8 cellular contexts compared by ENCODE assay signal in the genomic region with DNA sequence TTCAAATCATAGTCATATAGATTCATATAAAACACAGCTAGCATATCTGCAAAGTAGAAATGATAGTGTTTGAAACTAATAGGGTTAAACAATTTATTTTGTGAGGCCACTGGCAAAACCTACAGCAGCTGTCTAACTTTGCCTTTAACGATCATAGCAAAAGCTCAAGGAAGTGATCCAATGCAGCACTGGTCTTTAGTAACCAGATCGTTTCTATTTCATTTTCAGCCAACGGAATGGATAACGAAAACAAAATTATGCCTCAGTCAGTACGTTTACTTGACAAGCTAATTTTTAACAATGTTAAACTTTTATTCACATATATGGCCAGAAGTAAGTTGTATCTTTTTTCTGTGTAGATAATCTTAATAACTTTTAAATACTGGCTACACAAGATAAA. TPM values are rescaled to one million over a fixed set of nuclear protein-coding genes. Genes with fewer than 3 reads are reported as not detected.
A peak's percentile ranks its signal among the peaks of the same experiment; 100 is the strongest.
DNase-seq lines count a peak whose midpoint lies in the region; ATAC-seq and TF ChIP-seq lines count a peak whose summit lies in the region.

No MANE protein-coding gene starts in this region.

- H2BK5ac ChIP-seq in H9 (ENCODE audit: insufficient read length, low read length), result no peak overlapping the region

- H3K4me2 ChIP-seq in H9 (ENCODE audit: insufficient read depth, insufficient read length, low read length), result no peak overlapping the region

- H3K23ac ChIP-seq in H9 (ENCODE audit: insufficient read length, low read depth, low read length), result no peak overlapping the region

- no peak overlapping the region for H4K91ac ChIP-seq in H9 (ENCODE audit: insufficient read length, low read depth, low read length)

- H2BK20ac ChIP-seq in H9 (ENCODE audit: low read depth, low read length, poor library complexity, severe bottlenecking), result no peak overlapping the region

- H3K4me3 ChIP-seq in AG09309 (ENCODE audit: control insufficient read depth, low read depth, low read length) (peak overlapping the region; percentile 8), endocrine pancreas (ENCODE audit: control insufficient read depth, insufficient read depth, low read length) (peak overlapping the region; percentile 72)

- WGBS in H9 (ENCODE audit: extremely low coverage, insufficient read length, low lambda C conversion rate), result no CpG with 5 or more reads among the region's 5 CpGs

- H3K23me2 ChIP-seq in H9 (ENCODE audit: insufficient read length, low read depth, low read length, poor library complexity, severe bottlenecking), result no peaks in the 10 kb centered on the region

- no peaks in the 10 kb centered on the region for H4K20me1 ChIP-seq in H9 (ENCODE audit: control insufficient read depth, insufficient read depth, insufficient read length)

- H3K9me3 Mint-ChIP-seq in stimulated activated naive CD8-positive, alpha-beta T cell treated with anti-CD3 and anti-CD28 coated beads, Interleukin-15, amount 100 ng/mL, for 72 hours, result no peaks in the 10 kb centered on the region
- H3K9me3 Mint-ChIP-seq in H9, result no peaks in the 10 kb centered on the region

- H2AK5ac ChIP-seq in H9 (ENCODE audit: insufficient read length, low read length), result no peak overlapping the region

- H2AFZ ChIP-seq in H9 (ENCODE audit: low read length), result no peak overlapping the region

- no peaks in the 10 kb centered on the region for H3K36me3 ChIP-seq in endocrine pancreas (ENCODE audit: control insufficient read depth, insufficient read depth, low read length)

- H3K27me3 ChIP-seq in endocrine pancreas (ENCODE audit: control insufficient read depth, insufficient read depth, low read length) (no peaks in the 10 kb centered on the region), H9 (ENCODE audit: insufficient read depth, low read length) (no peaks in the 10 kb centered on the region)

- H3K36me3 Mint-ChIP-seq in H9 (ENCODE audit: insufficient read depth in 1 of 3, low read depth in 3 of 3), result no peaks in the 10 kb centered on the region

- no peak overlapping the region for H3T11ph ChIP-seq in H9 (ENCODE audit: low read length)

- in situ Hi-C loops in GM13977 (cut with MboI; ENCODE audit: low pct_unique_long_range_greater_than_20kb, low sequenced_read_pairs, unreplicated experiment), result no loop called here

- no peak overlapping the region for H4K5ac ChIP-seq in H9 (ENCODE audit: insufficient read length, low read depth, low read length)

- H3K4me1 Mint-ChIP-seq in stimulated activated naive CD8-positive, alpha-beta T cell treated with anti-CD3 and anti-CD28 coated beads, Interleukin-15, amount 100 ng/mL, for 72 hours, result peaks cover 82% of the 10 kb centered on the region
- H3K4me1 Mint-ChIP-seq in H9, result peaks cover 15 to 18% of the 10 kb centered on the region in 2 experiments

- H3K4me1 ChIP-seq in endocrine pancreas (ENCODE audit: control insufficient read depth, insufficient read depth, low read length), result peaks cover 7% of the 10 kb centered on the region
- no peaks in the 10 kb centered on the region for H3K4me1 ChIP-seq in H9 (ENCODE audit: insufficient read depth, low read length)

- H3K18ac ChIP-seq in H9 (ENCODE audit: insufficient read length, low read depth, low read length), result no peak overlapping the region

- no peak overlapping the region for H3K14ac ChIP-seq in H9 (ENCODE audit: insufficient read depth, low read length)

- no peak for TF ChIP-seq CTCF in AG09309 (IDR thresholded peaks at IDR 0.05; ENCODE audit: control insufficient read depth, insufficient read depth, low read depth, low read length, missing control alignments)
- TF ChIP-seq CTCF in GM13977 (IDR thresholded peaks at IDR 0.05; ENCODE audit: extremely low read depth, insufficient read depth, missing control alignments), result no peak
- TF ChIP-seq CTCF in H9 (conservative IDR thresholded peaks at IDR 0.05), result no peak

- H3K9me3 ChIP-seq in endocrine pancreas (ENCODE audit: control insufficient read depth, low read length) (no peaks in the 10 kb centered on the region), H9 (ENCODE audit: control insufficient read depth, low read depth, low read length) (no peaks in the 10 kb centered on the region)

- H3K79me2 ChIP-seq in H9 (ENCODE audit: insufficient read depth, low read length), result no peaks in the 10 kb centered on the region

- DNase-seq in AG09309 (ENCODE audit: low read depth) (no peak), GM13977 (ENCODE audit: low spot score) (no peak), 8988T (no peak), H9 (no peak)
- DNase-seq in stimulated activated naive CD8-positive, alpha-beta T cell treated with anti-CD3 and anti-CD28 coated beads, Interleukin-15, amount 100 ng/mL, for 72 hours, result no peak

- no peak overlapping the region for H2BK15ac ChIP-seq in H9 (ENCODE audit: low read depth, low read length)

- H3K9ac ChIP-seq in endocrine pancreas (ENCODE audit: control insufficient read depth, insufficient read depth, low read length) (no peak overlapping the region), H9 (ENCODE audit: extremely low read depth, insufficient read length, low read length) (no peak overlapping the region)

- peaks cover 2% of the 10 kb centered on the region for H3K79me1 ChIP-seq in H9 (ENCODE audit: insufficient read depth, low read depth, low read length, poor library complexity, severe bottlenecking)

- ATAC-seq in GM19351 (IDR thresholded peaks at IDR 0.05; ENCODE audit: unreplicated experiment) (peak; percentile 83), HG03442 (IDR thresholded peaks at IDR 0.05; ENCODE audit: unreplicated experiment) (peak; percentile 83)
- ATAC-seq in stimulated activated naive CD8-positive, alpha-beta T cell treated with anti-CD3 and anti-CD28 coated beads, Interleukin-15, amount 100 ng/mL, for 72 hours, result peak; percentile 84

- no peak overlapping the region for H4K8ac ChIP-seq in H9 (replicated peaks; ENCODE audit: insufficient read length, low read depth, low read length)

- no peak overlapping the region for H3K4ac ChIP-seq in H9 (ENCODE audit: low read depth, low read length)

- no peak overlapping the region for H3K27ac ChIP-seq in H9 (ENCODE audit: insufficient read length, low read depth, low read length)

- H3K27me3 Mint-ChIP-seq in stimulated activated naive CD8-positive, alpha-beta T cell treated with anti-CD3 and anti-CD28 coated beads, Interleukin-15, amount 100 ng/mL, for 72 hours, result no peaks in the 10 kb centered on the region
- no peaks in the 10 kb centered on the region for H3K27me3 Mint-ChIP-seq in H9 (ENCODE audit: low read depth)

- H3K56ac ChIP-seq in H9 (ENCODE audit: insufficient read length, low read depth, low read length), result no peak overlapping the region

- H2BK12ac ChIP-seq in H9 (ENCODE audit: insufficient read length, low read depth, low read length), result no peak overlapping the region

- peak overlapping the region in 1 of 2 donors; percentile 90 for H3K27ac Mint-ChIP-seq in stimulated activated naive CD8-positive, alpha-beta T cell treated with anti-CD3 and anti-CD28 coated beads, Interleukin-15, amount 100 ng/mL, for 72 hours
- no peak overlapping the region for H3K27ac Mint-ChIP-seq in H9

- peak overlapping the region; percentile 42 to 80 for H3K4me3 Mint-ChIP-seq in stimulated activated naive CD8-positive, alpha-beta T cell treated with anti-CD3 and anti-CD28 coated beads, Interleukin-15, amount 100 ng/mL, for 72 hours
- H3K4me3 Mint-ChIP-seq in H9, result no peak overlapping the region

- no peak overlapping the region for H2BK120ac ChIP-seq in H9 (ENCODE audit: low read depth, low read length, poor library complexity, severe bottlenecking)

RNA-seq across cellular contexts. Expression of gene MLLT3, which starts 17.7 kb away (rescaled TPM):
- total RNA-seq in H9 (2021), result 3.7 and 3.9 TPM in 2 replicates

Comparison
In these comparisons a context has a peak if more than half of its experiments do, and no peak if none do; other contexts are left out.
1. H3K4me3 Mint-ChIP-seq: peak in stimulated activated naive CD8-positive, alpha-beta T cell treated with anti-CD3 and anti-CD28 coated beads, Interleukin-15, amount 100 ng/mL, for 72 hours (2 of 2); none in H9 (0 of 2).
2. Peak in every context shown above with its lines, with median percentiles within 50 percentile points of each other: ATAC-seq.